7 cellular contexts compared by ENCODE assay signal in the genomic region with DNA sequence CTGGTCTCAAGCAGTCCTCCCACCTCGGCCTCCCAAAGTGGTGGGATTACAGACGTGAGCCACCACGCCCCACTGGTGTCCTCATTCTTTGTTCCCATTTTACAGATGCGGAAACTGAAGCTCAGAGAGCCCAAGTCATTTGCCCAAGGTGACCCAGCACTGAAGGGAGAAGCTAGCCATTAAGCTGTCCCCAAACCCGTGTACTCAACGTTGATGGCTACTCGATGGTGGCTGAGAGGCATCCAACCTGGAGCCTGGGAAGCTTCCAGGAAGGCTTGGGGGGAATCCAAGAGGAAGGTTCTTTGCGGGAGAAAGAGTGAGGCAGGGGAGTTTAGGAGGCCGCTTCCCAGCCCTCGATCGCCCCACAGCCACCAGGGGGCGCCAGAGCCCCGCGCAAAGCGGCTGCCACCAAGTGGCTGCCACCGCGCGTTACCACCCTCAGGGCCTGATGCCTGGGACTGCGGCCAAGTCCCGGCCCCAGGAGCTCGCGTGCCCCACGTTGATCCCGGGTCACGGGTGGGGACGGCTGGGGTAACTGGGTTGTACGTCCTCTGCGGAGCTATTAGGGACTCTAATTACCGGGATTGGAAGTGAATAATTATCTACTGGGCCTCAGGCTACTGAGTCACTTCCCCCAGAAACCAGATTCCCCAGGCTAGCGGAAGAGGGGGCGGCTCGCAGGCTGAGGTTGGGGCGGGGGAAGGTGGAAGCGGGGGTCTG. TPM values are rescaled to one million over a fixed set of nuclear protein-coding genes. Genes with fewer than 3 reads are reported as not detected.
DNase-seq lines count a peak whose midpoint lies in the region; ATAC-seq, FAIRE-seq and TF ChIP-seq lines count a peak whose summit lies in the region.

No MANE protein-coding gene starts in this region.

- peak; percentile 48 for ATAC-seq in HG02981 (IDR thresholded peaks at IDR 0.05; ENCODE audit: unreplicated experiment)
- ATAC-seq in left colon: peak; percentile 93

- peak; percentile 80 for DNase-seq in GM12891 (ENCODE audit: insufficient read length, low spot score)
- DNase-seq in NCI-H345 (lab: John Stamatoyannopoulos, UW): peak; percentile 81
- DNase-seq in activated CD4-positive, alpha-beta T cell treated with anti-CD3 and anti-CD28 coated beads for 1 hour: peak; percentile 82
- DNase-seq in central memory CD4-positive, alpha-beta T cell: peak; percentile 81
- DNase-seq in left colon: peak; percentile 74 to 90
- DNase-seq in stimulated activated CD4-positive, alpha-beta T cell treated with anti-CD3 and anti-CD28 coated beads, Interleukin-1b, Interleukin-23, amount 100 ng/mL, for 48 hours: peak; percentile 84

- TF ChIP-seq POLR2A in GM12891 (IDR thresholded peaks at IDR 0.05; ENCODE audit: low read depth, low read length): no peak

- peak; percentile 92 for FAIRE-seq in GM12891 (lab: Jason Lieb, UNC)

- intact Hi-C loops in left colon (cut with DNase I, micrococcal nuclease): loop anchor here in 1 of 2 donors (2.0 to 10.0 kb wide), 2 partner anchors 54 to 138 kb away; no protein-coding TSS in a partner anchor

TF ChIP-seq in GM12891, 5 proteins besides CTCF, POLR2A, EP300 and RAD21:
- TF ChIP-seq SPI1 (IDR thresholded peaks at IDR 0.05; ENCODE audit: low read depth, low read length): no peak
- no peak for TF ChIP-seq POLR2AphosphoS5 (IDR thresholded peaks at IDR 0.05; ENCODE audit: low read depth, low read length)
- no peak for TF ChIP-seq POU2F2 (IDR thresholded peaks at IDR 0.05; ENCODE audit: low read depth, low read length)
- peak; percentile 26 for TF ChIP-seq PAX5 (IDR thresholded peaks at IDR 0.05; ENCODE audit: insufficient read depth, low read length, severe bottlenecking)
- TF ChIP-seq TAF1 (IDR thresholded peaks at IDR 0.05; ENCODE audit: low read depth, low read length): no peak

RNA-seq across cellular contexts. Expression of gene SH2B3, which starts 8.8 kb away (rescaled TPM):
- polyA plus RNA-seq in GM12891 (2012; ENCODE audit: low read depth, missing spikeins): 16.7 TPM
- 10 to 100 TPM; 22.9 to 27.1 TPM for total RNA-seq in left colon

RNA-seq across cellular contexts. Expression of gene PHETA1, which starts 28.0 kb away (rescaled TPM):
- polyA plus RNA-seq in GM12891 (2012; ENCODE audit: low read depth, missing spikeins): 0.68 TPM
- 10 to 100 TPM; 27.9 to 39.1 TPM for total RNA-seq in left colon

Comparison
In these comparisons a context has a peak if more than half of its experiments do, and no peak if none do; other contexts are left out.
1. Peak in every context shown above with its lines: DNase-seq and ATAC-seq.